8 cellular contexts compared by ENCODE assay signal in genomic region chr10:101602767-101603398, GRCh38. TPM values are rescaled to one million over a fixed set of nuclear protein-coding genes. Genes with fewer than 3 reads are reported as not detected.
A peak's percentile ranks its signal among the peaks of the same experiment; 100 is the strongest.
DNase-seq lines count a peak whose midpoint lies in the region; ATAC-seq and TF ChIP-seq lines count a peak whose summit lies in the region.

No MANE protein-coding gene starts in this region.

- H3K4me1 ChIP-seq in adipocyte (ENCODE audit: control insufficient read depth, insufficient read depth, low read length), result no peaks in the 10 kb centered on the region

- POLR2A ChIA-PET in BJ (lab: Charles Lee), result no interaction called here

- peak; percentile 96 for TF ChIP-seq CTCF in BJ (IDR thresholded peaks at IDR 0.05; ENCODE audit: insufficient read depth, low read depth, low read length)

- no peak overlapping the region for H3K9ac ChIP-seq in adipocyte (ENCODE audit: low read length)

- CTCF ChIA-PET in BJ (lab: Yijun Ruan, JAX), result interaction anchor here (0.6 to 7.8 kb wide), 27 partner anchors 8 to 556 kb away, joined by 3 to 88 read pairs (median 4); partner anchors contain the start of genes DPCD, NPM3 and POLL

- H3K9me3 ChIP-seq in adipocyte (ENCODE audit: control insufficient read depth, low read length), result no peaks in the 10 kb centered on the region

- intact Hi-C loops in left cardiac atrium (cut with DNase I), result loop anchor here (5.0 to 10.0 kb wide), 2 partner anchors 174 to 462 kb away; partner anchors contain the start of genes FGF8 (in 1 of the 2) and HPS6 (in 1 of the 2)

- no peak overlapping the region for H3K4me3 ChIP-seq in BJ (ENCODE audit: low read depth, low read length)
- no peak overlapping the region for H3K4me3 ChIP-seq in adipocyte (ENCODE audit: low read length)

- H3K36me3 ChIP-seq in BJ (ENCODE audit: control insufficient read depth, insufficient read depth, low read length), result peaks cover 6% of the 10 kb centered on the region
- H3K36me3 ChIP-seq in adipocyte (ENCODE audit: control insufficient read depth, insufficient read depth, low read length, severe bottlenecking), result peaks cover 27% of the 10 kb centered on the region

- H3K27me3 ChIP-seq in BJ (ENCODE audit: control insufficient read depth, insufficient read depth, low read length), result no peaks in the 10 kb centered on the region
- no peaks in the 10 kb centered on the region for H3K27me3 ChIP-seq in adipocyte (replicated peaks; ENCODE audit: control insufficient read depth, insufficient read depth, low read length)

- peak; percentile 70 for ATAC-seq in GM21360 (IDR thresholded peaks at IDR 0.05; ENCODE audit: unreplicated experiment)
- peak; percentile 84 to 90 for ATAC-seq in left cardiac atrium
- ATAC-seq in GM21381 (IDR thresholded peaks at IDR 0.05; ENCODE audit: unreplicated experiment), result no peak

- no peak for DNase-seq in BJ (ENCODE audit: low read depth)
- DNase-seq in NCI-H1048 (lab: John Stamatoyannopoulos, UW), result peak; percentile 22
- DNase-seq in SW480 (ENCODE audit: low spot score), result peak; percentile 83
- peak; percentile 78 for DNase-seq in adipocyte (ENCODE audit: low read depth)
- DNase-seq in left cardiac atrium, result peak; percentile 77
- DNase-seq in putamen (ENCODE audit: low spot score), result peak; percentile 77

RNA-seq across cellular contexts. Expression of gene DPCD, which starts 14.8 kb away (rescaled TPM):
- 46.4 and 51.9 TPM in 2 replicates for polyA plus RNA-seq in BJ (2011; rRNA removed)
- 7.7 and 13.1 TPM in 2 replicates for polyA minus RNA-seq in BJ (2011; rRNA and poly(A)+ RNA removed)
- 10 to 100 TPM; 15.5 to 17.6 TPM for total RNA-seq in left cardiac atrium

RNA-seq across cellular contexts. Expression of gene POLL, which starts 14.8 kb away (rescaled TPM):
- polyA plus RNA-seq in BJ (2011; rRNA removed), result 18.8 and 31.3 TPM in 2 replicates
- polyA minus RNA-seq in BJ (2011; rRNA and poly(A)+ RNA removed), result 29.0 and 53.3 TPM in 2 replicates
- 10 to 100 TPM; 16.2 to 19.3 TPM for total RNA-seq in left cardiac atrium
